ENCODE assay signal across 7 cellular contexts in genomic region chr19:32041681-32042292, GRCh38.
DNase-seq lines count a peak whose midpoint lies in the region; FAIRE-seq and TF ChIP-seq lines count a peak whose summit lies in the region.

No MANE protein-coding gene starts in this region.

- DNase-seq in H4 (ENCODE audit: low spot score) (peak; percentile 66), endothelial cell of umbilical vein (ENCODE audit: low read depth, low spot score) (no peak), NCI-H1436 (lab: John Stamatoyannopoulos, UW) (no peak), islet precursor cell (no peak), NCI-H2081 treated with DMSO at 0.1 percent for 48 hours (lab: John Stamatoyannopoulos, UW) (no peak)

- no peaks in the 10 kb centered on the region for H3K36me3 ChIP-seq in OCI-LY1 (ENCODE audit: insufficient read depth, low read length)
- H3K36me3 ChIP-seq in endothelial cell of umbilical vein (ENCODE audit: control insufficient read depth in 2 of 2, extremely low read depth in 1 of 2, insufficient read depth in 2 of 2, low read length in 2 of 2), result no peaks in the 10 kb centered on the region
- H3K36me3 ChIP-seq in muscle layer of duodenum (ENCODE audit: control insufficient read depth in 1 of 2, insufficient read depth in 2 of 2, low read length in 2 of 2), result no peaks in the 10 kb centered on the region

- H4K20me1 ChIP-seq in OCI-LY1 (ENCODE audit: insufficient read depth, low read length) (no peaks in the 10 kb centered on the region), endothelial cell of umbilical vein (replicated peaks; ENCODE audit: control insufficient read depth, extremely low read depth, insufficient read depth, low read length) (no peaks in the 10 kb centered on the region)

- dilution Hi-C loops in endothelial cell of umbilical vein (cut with MboI; ENCODE audit: extremely low pct_ligation_motif_present, low sequenced_read_pairs), result no loop called here

- H3K27ac ChIP-seq in OCI-LY1 (ENCODE audit: low read depth, low read length, poor library complexity, severe bottlenecking) (no peak overlapping the region), endothelial cell of umbilical vein (ENCODE audit: insufficient read depth, low read depth, low read length) (no peak overlapping the region), muscle layer of duodenum (ENCODE audit: low read length) (no peak overlapping the region)

- H3K9me2 ChIP-seq in OCI-LY1 (ENCODE audit: low read depth, low read length), result no peaks in the 10 kb centered on the region

- H2AFZ ChIP-seq in OCI-LY1 (ENCODE audit: low read length), result no peak overlapping the region
- no peak overlapping the region for H2AFZ ChIP-seq in endothelial cell of umbilical vein (ENCODE audit: low read depth, low read length)

- FAIRE-seq in endothelial cell of umbilical vein (lab: Jason Lieb, UNC), result no peak

- H3K4me2 ChIP-seq in OCI-LY1 (ENCODE audit: low read length) (no peak overlapping the region), endothelial cell of umbilical vein (ENCODE audit: insufficient read depth, low read length) (no peak overlapping the region)

- POLR2A ChIA-PET in endothelial cell of umbilical vein (lab: Charles Lee), result no interaction called here

- H3K9ac ChIP-seq in OCI-LY1 (ENCODE audit: low read length) (no peak overlapping the region), endothelial cell of umbilical vein (replicated peaks; ENCODE audit: extremely low read depth, insufficient read depth, low read length) (no peak overlapping the region)

- H3K79me2 ChIP-seq in OCI-LY1 (ENCODE audit: insufficient read depth, low read length), result no peaks in the 10 kb centered on the region
- H3K79me2 ChIP-seq in endothelial cell of umbilical vein (ENCODE audit: control insufficient read depth, insufficient read depth, low read length), result no peaks in the 10 kb centered on the region

- no peak for TF ChIP-seq POLR2A in endothelial cell of umbilical vein (IDR thresholded peaks at IDR 0.05; ENCODE audit: low read depth, low read length)

- no TSS peak for BruUV-seq in endothelial cell of umbilical vein (replicated peaks; lab: Mats Ljungman, UMichigan)

- H3K27me3 ChIP-seq in OCI-LY1 (ENCODE audit: insufficient read depth, low read length) (no peaks in the 10 kb centered on the region), endothelial cell of umbilical vein (ENCODE audit: control insufficient read depth in 2 of 2, insufficient read depth in 2 of 2, low read length in 2 of 2) (no peaks in the 10 kb centered on the region), muscle layer of duodenum (ENCODE audit: low read depth, low read length) (peaks cover 6% of the 10 kb centered on the region)

- no peaks in the 10 kb centered on the region for H3K9me1 ChIP-seq in endothelial cell of umbilical vein (replicated peaks; ENCODE audit: control insufficient read depth, extremely low read depth, insufficient read depth, low read length)

- intact Hi-C loops in endothelial cell of umbilical vein (cut with micrococcal nuclease), result no loop called here

- H3K4me3 ChIP-seq in OCI-LY1 (ENCODE audit: low read depth, low read length, poor library complexity, severe bottlenecking), result no peak overlapping the region
- no peak overlapping the region for H3K4me3 ChIP-seq in endothelial cell of umbilical vein (replicated peaks in 1 of 3; ENCODE audit: insufficient read depth in 1 of 3, low read depth in 1 of 3, low read length in 3 of 3)
- H3K4me3 ChIP-seq in muscle layer of duodenum (ENCODE audit: low read depth in 1 of 2, low read length in 2 of 2), result peak overlapping the region; percentile 43 to 54

- H3K9me3 ChIP-seq in OCI-LY1 (ENCODE audit: low read length), result no peaks in the 10 kb centered on the region
- no peaks in the 10 kb centered on the region for H3K9me3 ChIP-seq in endothelial cell of umbilical vein (replicated peaks; ENCODE audit: control insufficient read depth, insufficient read depth, low read length)
- no peaks in the 10 kb centered on the region for H3K9me3 ChIP-seq in muscle layer of duodenum (ENCODE audit: control insufficient read depth in 1 of 2, low read length in 2 of 2)

- no peaks in the 10 kb centered on the region for H3K4me1 ChIP-seq in OCI-LY1 (ENCODE audit: insufficient read depth, low read length, severe bottlenecking)
- H3K4me1 ChIP-seq in endothelial cell of umbilical vein (ENCODE audit: control insufficient read depth, extremely low read depth, insufficient read depth, low read length), result no peaks in the 10 kb centered on the region
- peaks cover 0 to 20% of the 10 kb centered on the region in 2 donors for H3K4me1 ChIP-seq in muscle layer of duodenum (ENCODE audit: control insufficient read depth in 1 of 2, insufficient read depth in 2 of 2, low read length in 2 of 2)

- H3F3A ChIP-seq in OCI-LY1 (ENCODE audit: insufficient read depth, low read length), result no peaks in the 10 kb centered on the region

- TF ChIP-seq CTCF in OCI-LY1 (IDR thresholded peaks at IDR 0.05; ENCODE audit: low read length) (peak; percentile 63), endothelial cell of umbilical vein (IDR thresholded peaks at IDR 0.05; ENCODE audit: extremely low read depth in 1 of 2, insufficient read depth in 1 of 2, low read depth in 1 of 2, low read length in 2 of 2) (peak; percentile 14 to 30)

- CTCF ChIA-PET in endothelial cell of umbilical vein (lab: Charles Lee), result no interaction called here

TF ChIP-seq in endothelial cell of umbilical vein, 7 proteins besides CTCF, POLR2A, EP300 and RAD21:
- TF ChIP-seq MAX (IDR thresholded peaks at IDR 0.05; ENCODE audit: insufficient read depth, insufficient read length) (no peak), JUN (IDR thresholded peaks at IDR 0.05; ENCODE audit: borderline replicate concordance, insufficient read depth, insufficient read length, low read depth) (no peak), MYC (IDR thresholded peaks at IDR 0.05; ENCODE audit: low read depth, low read length) (no peak), POLR2AphosphoS5 (IDR thresholded peaks at IDR 0.05; ENCODE audit: insufficient read depth, low read depth, low read length) (no peak), FOS (IDR thresholded peaks at IDR 0.05; ENCODE audit: borderline replicate concordance, insufficient read depth, low read length) (no peak), GATA2 (IDR thresholded peaks at IDR 0.05; ENCODE audit: insufficient read depth, insufficient read length, low read depth, low read length) (no peak), EZH2 (IDR thresholded peaks at IDR 0.05; ENCODE audit: borderline replicate concordance, low read depth, low read length, severe bottlenecking) (no peak)
TF ChIP-seq in endothelial cell of umbilical vein: peak in this region for 0.

Comparison
In these comparisons a context has a peak if more than half of its experiments do, and no peak if none do; other contexts are left out.
1. H3K4me3 ChIP-seq: peak in muscle layer of duodenum (2 of 2); none in OCI-LY1 (single experiment) and endothelial cell of umbilical vein (0 of 3).